ENCODE assay signal across 22 cellular contexts in the genomic region with DNA sequence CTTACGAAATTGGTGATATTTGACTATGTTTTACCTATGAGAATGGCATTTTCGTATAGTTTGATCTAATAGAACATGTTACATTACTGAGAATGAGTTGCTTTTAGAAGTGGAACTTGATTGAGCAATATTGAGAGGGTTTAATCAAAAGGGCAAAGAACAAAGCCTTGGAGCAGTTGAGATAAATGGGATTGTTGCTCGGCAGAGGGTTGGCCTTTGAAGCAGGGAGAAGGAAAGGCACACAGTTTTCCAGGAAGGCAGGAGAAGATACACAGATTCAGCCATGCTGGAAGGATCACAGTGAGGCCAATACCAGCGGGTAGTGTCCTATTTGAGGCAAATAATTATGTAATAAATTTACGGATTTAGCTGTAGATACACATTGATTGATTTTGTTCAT. TPM values are rescaled to one million over a fixed set of nuclear protein-coding genes. Genes with fewer than 3 reads are reported as not detected.
DNase-seq lines count a peak whose midpoint lies in the region; TF ChIP-seq lines count a peak whose summit lies in the region.
"Had no signal": no experiment of that assay in that cellular context is flagged by ENCODE, and none has a peak within 500 bp of the region (broad histone marks: within the 10 kb centered on the region; RNA-seq: fewer than 3 reads in every experiment).

No MANE protein-coding gene starts in this region.

- H3K79me2 ChIP-seq in hepatocyte: peaks cover 98% of the 10 kb centered on the region
- H3K79me2 ChIP-seq in neural cell (replicated peaks; ENCODE audit: insufficient read depth, low read length): peaks cover 6% of the 10 kb centered on the region

- H3K9me2 ChIP-seq in hepatocyte (replicated peaks; ENCODE audit: insufficient read depth) (no peaks in the 10 kb centered on the region), neural cell (ENCODE audit: insufficient read depth, low read length) (no peaks in the 10 kb centered on the region)

- H3K36me3 Mint-ChIP-seq in activated naive CD4-positive, alpha-beta T cell treated with anti-CD3 and anti-CD28 coated beads, Interleukin-2, amount 50 U/mL, for 24 hours: peaks cover 17% of the 10 kb centered on the region
- peaks cover 25% of the 10 kb centered on the region for H3K36me3 Mint-ChIP-seq in activated naive CD4-positive, alpha-beta T cell treated with anti-CD3 and anti-CD28 coated beads, Interleukin-2, amount 10 ng/mL, durations not matched to agents 7 days and 5 days
- no peaks in the 10 kb centered on the region for H3K36me3 Mint-ChIP-seq in mesothelial cell of epicardium

- no peak for TF ChIP-seq RAD21 in neural cell (conservative IDR thresholded peaks at IDR 0.05)

- peak overlapping the region; percentile 20 for H3K27ac Mint-ChIP-seq in activated naive CD4-positive, alpha-beta T cell treated with anti-CD3 and anti-CD28 coated beads, Interleukin-2, amount 50 U/mL, for 24 hours
- no peak overlapping the region for H3K27ac Mint-ChIP-seq in activated naive CD4-positive, alpha-beta T cell treated with anti-CD3 and anti-CD28 coated beads, Interleukin-2, amount 10 ng/mL, durations not matched to agents 7 days and 5 days
- H3K27ac Mint-ChIP-seq in mesothelial cell of epicardium: no peak overlapping the region
- H3K27ac Mint-ChIP-seq: IgD-negative memory B cell had no signal

- H3K4me1 Mint-ChIP-seq in activated naive CD4-positive, alpha-beta T cell treated with anti-CD3 and anti-CD28 coated beads, Interleukin-2, amount 50 U/mL, for 24 hours: peaks cover 87% of the 10 kb centered on the region
- peaks cover 25% of the 10 kb centered on the region for H3K4me1 Mint-ChIP-seq in activated naive CD4-positive, alpha-beta T cell treated with anti-CD3 and anti-CD28 coated beads, Interleukin-2, amount 10 ng/mL, durations not matched to agents 7 days and 5 days
- no peaks in the 10 kb centered on the region for H3K4me1 Mint-ChIP-seq in mesothelial cell of epicardium

- no peak overlapping the region for H3K4me3 Mint-ChIP-seq in activated naive CD4-positive, alpha-beta T cell treated with anti-CD3 and anti-CD28 coated beads, Interleukin-2, amount 50 U/mL, for 24 hours
- H3K4me3 Mint-ChIP-seq in activated naive CD4-positive, alpha-beta T cell treated with anti-CD3 and anti-CD28 coated beads, Interleukin-2, amount 10 ng/mL, durations not matched to agents 7 days and 5 days: no peak overlapping the region
- no peak overlapping the region for H3K4me3 Mint-ChIP-seq in mesothelial cell of epicardium
- H3K4me3 Mint-ChIP-seq: IgD-negative memory B cell had no signal

- no peaks in the 10 kb centered on the region for H3F3A ChIP-seq in neural cell (ENCODE audit: insufficient read depth, low read length, poor library complexity, severe bottlenecking)

- 77% methylated on average over 5 of the region's 5 CpGs for WGBS in hepatocyte (ENCODE audit: low lambda C conversion rate, missing lambda C conversion rate)

- H3K4me1 ChIP-seq in hepatocyte (ENCODE audit: insufficient read depth) (peaks cover 18% of the 10 kb centered on the region), BE2C (no peaks in the 10 kb centered on the region)

- no peak for TF ChIP-seq CTCF in hepatocyte (IDR thresholded peaks at IDR 0.05; ENCODE audit: poor library complexity)
- no peak for TF ChIP-seq CTCF in neural cell (IDR thresholded peaks at IDR 0.05; ENCODE audit: poor library complexity, severe bottlenecking)
- no peak for TF ChIP-seq CTCF in BE2C (IDR thresholded peaks at IDR 0.05; ENCODE audit: low read depth, low read length)
- TF ChIP-seq CTCF in mesothelial cell of epicardium (IDR thresholded peaks at IDR 0.05; ENCODE audit: unreplicated experiment): no peak

- H2AFZ ChIP-seq in hepatocyte (no peak overlapping the region), neural cell (ENCODE audit: low read depth, low read length) (no peak overlapping the region)

- peak overlapping the region; percentile 30 for H3K27ac ChIP-seq in hepatocyte
- H3K27ac ChIP-seq in neural cell (ENCODE audit: low read length): peak overlapping the region; percentile 16
- H3K27ac ChIP-seq: 22Rv1; BLaER1 treated with 17β-estradiol and CSF1 and Interleukin-3, amounts not matched to agents 10 nM and 100 nM had no signal

- peak overlapping the region; percentile 56 for H3K4me2 ChIP-seq in hepatocyte
- H3K4me2 ChIP-seq in neural cell (ENCODE audit: low read length): no peak overlapping the region
- H3K4me2 ChIP-seq: BLaER1 treated with 17β-estradiol and CSF1 and Interleukin-3, amounts not matched to agents 10 nM and 100 nM had no signal

- H3K9me3 ChIP-seq in hepatocyte (ENCODE audit: low read depth): no peaks in the 10 kb centered on the region
- H3K9me3 ChIP-seq in neural cell (ENCODE audit: low read length): no peaks in the 10 kb centered on the region
- H3K9me3 ChIP-seq in BE2C: no peaks in the 10 kb centered on the region

- no peaks in the 10 kb centered on the region for H3K27me3 Mint-ChIP-seq in activated naive CD4-positive, alpha-beta T cell treated with anti-CD3 and anti-CD28 coated beads, Interleukin-2, amount 50 U/mL, for 24 hours
- H3K27me3 Mint-ChIP-seq in activated naive CD4-positive, alpha-beta T cell treated with anti-CD3 and anti-CD28 coated beads, Interleukin-2, amount 10 ng/mL, durations not matched to agents 7 days and 5 days: no peaks in the 10 kb centered on the region
- no peaks in the 10 kb centered on the region for H3K27me3 Mint-ChIP-seq in mesothelial cell of epicardium (ENCODE audit: low read depth)
- H3K27me3 Mint-ChIP-seq: CD4-positive, alpha-beta memory T cell; IgD-negative memory B cell had no signal

- H3K36me3 ChIP-seq in hepatocyte (replicated peaks; ENCODE audit: insufficient read depth, low read depth) (no peaks in the 10 kb centered on the region), neural cell (ENCODE audit: insufficient read depth, low read length) (no peaks in the 10 kb centered on the region), BE2C (no peaks in the 10 kb centered on the region)

- H3K4me3 ChIP-seq in hepatocyte (no peak overlapping the region), neural cell (ENCODE audit: low read length) (no peak overlapping the region), BE2C (ENCODE audit: low read depth, low read length) (no peak overlapping the region)
- H3K4me3 ChIP-seq: BLaER1 treated with 17β-estradiol and CSF1 and Interleukin-3, amounts not matched to agents 10 nM and 100 nM had no signal

- H4K20me1 ChIP-seq in hepatocyte (ENCODE audit: insufficient read depth, poor library complexity, severe bottlenecking): peaks cover 5% of the 10 kb centered on the region
- H4K20me1 ChIP-seq in neural cell (ENCODE audit: insufficient read depth): no peaks in the 10 kb centered on the region

- no peak overlapping the region for H3K9ac ChIP-seq in neural cell (ENCODE audit: low read length)
- H3K9ac ChIP-seq: BLaER1 treated with 17β-estradiol and CSF1 and Interleukin-3, amounts not matched to agents 10 nM and 100 nM had no signal

- no peak for DNase-seq in activated naive CD4-positive, alpha-beta T cell treated with anti-CD3 and anti-CD28 coated beads, Interleukin-2, amount 10 ng/mL, durations not matched to agents 7 days and 5 days
- DNase-seq in hepatocyte (ENCODE audit: low spot score) (peak; percentile 26), BE2C (no peak), T-helper 1 cell (no peak), mesothelial cell of epicardium (ENCODE audit: low spot score in 2 of 2, unreplicated experiment in 2 of 2) (no peak), NCI-H1694 (lab: John Stamatoyannopoulos, UW) (no peak)
- DNase-seq: ACHN; Calu3; CD4-positive, alpha-beta memory T cell; Kasumi-1; NCI-H1417 treated with DMSO at 0.1 percent for 48 hours; NCI-H187 treated with DMSO at 0.1 percent for 48 hours; NCI-H2107; NCI-H446 treated with DMSO at 0.1 percent for 48 hours; NCI-H526 treated with DMSO at 0.1 percent for 48 hours; PC-3; Right ventricle myocardium superior had no signal

- CTCF ChIA-PET in activated naive CD4-positive, alpha-beta T cell treated with anti-CD3 and anti-CD28 coated beads, Interleukin-2, amount 10 ng/mL, durations not matched to agents 7 days and 5 days (lab: Charles Lee): no interaction called here

- TF ChIP-seq EP300 in neural cell (conservative IDR thresholded peaks at IDR 0.05; ENCODE audit: poor library complexity, severe bottlenecking): no peak

- H3K27me3 ChIP-seq in hepatocyte: no peaks in the 10 kb centered on the region
- H3K27me3 ChIP-seq in neural cell (ENCODE audit: insufficient read depth, low read depth, low read length): no peaks in the 10 kb centered on the region
- no peaks in the 10 kb centered on the region for H3K27me3 ChIP-seq in BE2C
- H3K27me3 ChIP-seq: BLaER1 treated with 17β-estradiol and CSF1 and Interleukin-3, amounts not matched to agents 10 nM and 100 nM had no signal

- no peaks in the 10 kb centered on the region for H3K9me3 Mint-ChIP-seq in activated naive CD4-positive, alpha-beta T cell treated with anti-CD3 and anti-CD28 coated beads, Interleukin-2, amount 50 U/mL, for 24 hours
- no peaks in the 10 kb centered on the region for H3K9me3 Mint-ChIP-seq in activated naive CD4-positive, alpha-beta T cell treated with anti-CD3 and anti-CD28 coated beads, Interleukin-2, amount 10 ng/mL, durations not matched to agents 7 days and 5 days
- H3K9me3 Mint-ChIP-seq in mesothelial cell of epicardium: no peaks in the 10 kb centered on the region
- H3K9me3 Mint-ChIP-seq: IgD-negative memory B cell had no signal

RNA-seq across cellular contexts. Expression of gene MAN2A1, which starts 19.5 kb away (rescaled TPM):
- total RNA-seq in hepatocyte: 140 and 150 TPM in 2 replicates
- 29.8 and 31.5 TPM in 2 replicates for polyA plus RNA-seq in hepatocyte
- polyA plus RNA-seq in neural cell: 4.4 and 5.7 TPM in 2 replicates
- polyA minus RNA-seq in neural cell: 16.1 and 16.3 TPM in 2 replicates
- 3.6 TPM for polyA plus RNA-seq in BE2C (2012; ENCODE audit: insufficient read depth, insufficient read length, low read depth)
- 19.1 to 21.3 TPM (median 20.0 TPM) in 3 replicates for total RNA-seq in mesothelial cell of epicardium
